1 cellular context compared by ENCODE assay signal in genomic region chr11:98495601-98496000, GRCh38.
TF ChIP-seq lines count a peak whose summit lies in the region.

No MANE protein-coding gene starts in this region.

TF ChIP-seq in H1, 55 proteins besides CTCF, POLR2A, EP300 and RAD21:
- no peak for TF ChIP-seq JUND (IDR thresholded peaks at IDR 0.05; ENCODE audit: low read length)
- no peak for TF ChIP-seq ASH2L (IDR thresholded peaks at IDR 0.05; ENCODE audit: low read length)
- no peak for TF ChIP-seq SP2 (IDR thresholded peaks at IDR 0.05; ENCODE audit: low read length)
- TF ChIP-seq YY1 (IDR thresholded peaks at IDR 0.05; ENCODE audit: low read depth, low read length), result no peak
